26 cellular contexts compared by ENCODE assay signal in the genomic region with DNA sequence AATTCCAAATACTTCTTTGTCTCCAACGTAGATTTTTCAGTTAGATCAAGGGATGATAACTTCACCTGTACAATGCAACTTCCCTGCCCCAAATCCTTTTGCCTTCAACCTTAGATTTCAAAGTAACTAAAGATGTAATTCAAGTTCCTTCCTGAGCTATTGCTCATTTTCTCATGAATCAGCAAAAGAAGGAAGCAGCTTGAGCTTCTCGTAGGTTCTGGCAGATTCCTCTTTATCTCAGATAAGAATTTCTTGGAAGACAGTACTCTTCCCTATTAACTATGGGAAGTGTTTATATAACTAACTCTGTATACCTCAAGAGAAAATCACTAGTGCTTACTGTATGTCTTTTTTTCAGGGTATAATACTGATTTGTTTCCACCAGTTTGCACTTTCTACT.
DNase-seq lines count a peak whose midpoint lies in the region; ATAC-seq, FAIRE-seq and TF ChIP-seq lines count a peak whose summit lies in the region.
"Had no signal": no experiment of that assay in that cellular context is flagged by ENCODE, and none has a peak within 500 bp of the region (broad histone marks: within the 10 kb centered on the region; RNA-seq: fewer than 3 reads in every experiment).

No MANE protein-coding gene starts in this region.

- H3K27ac ChIP-seq in A549 = no peak overlapping the region
- no peak overlapping the region for H3K27ac ChIP-seq in astrocyte (ENCODE audit: low read depth, low read length)
- H3K27ac ChIP-seq: RWPE1, testis had no signal

- no peak for TF ChIP-seq EP300 in A549 (IDR thresholded peaks at IDR 0.05)

- H3K9me3 ChIP-seq in A549 (no peaks in the 10 kb centered on the region), astrocyte (ENCODE audit: insufficient read depth, low read depth, low read length) (no peaks in the 10 kb centered on the region)
- H3K9me3 ChIP-seq: testis had no signal

- no peaks in the 10 kb centered on the region for H3K36me3 ChIP-seq in astrocyte (ENCODE audit: insufficient read depth, low read length)

- no peak overlapping the region for H3K27ac Mint-ChIP-seq in astrocyte (ENCODE audit: unreplicated experiment)
- H3K27ac Mint-ChIP-seq: activated naive CD8-positive, alpha-beta T cell treated with anti-CD3 and anti-CD28 coated beads, Interleukin-2, amount 50 U/mL, for 24 hours; B cell; natural killer cell; T-helper 1 cell treated with Interleukin-12 subunit alpha and Interleukin-12 subunit beta and Interleukin-4 antibody, amounts not matched to agents 30 μg/mL and 1 μg/mL, for 36 hours had no signal

- 38% methylated on average over 2 of the region's 2 CpGs for WGBS in A549 (ENCODE audit: missing lambda C conversion rate)

- H3K4me2 ChIP-seq in A549 (no peak overlapping the region), astrocyte (ENCODE audit: low read length) (no peak overlapping the region)

- H3K9me3 Mint-ChIP-seq in astrocyte (ENCODE audit: unreplicated experiment) = no peaks in the 10 kb centered on the region
- H3K9me3 Mint-ChIP-seq: activated naive CD8-positive, alpha-beta T cell treated with anti-CD3 and anti-CD28 coated beads, Interleukin-2, amount 50 U/mL, for 24 hours had no signal

- no peak overlapping the region for H2AFZ ChIP-seq in astrocyte (ENCODE audit: low read depth, low read length)

- DNase-seq in A549 (ENCODE audit: low read depth in 1 of 2, low spot score in 1 of 2) = no peak
- peak; percentile 5 for DNase-seq in M059J (ENCODE audit: low read depth)
- DNase-seq in astrocyte (ENCODE audit: low read depth) = peak; percentile 52
- peak; percentile 81 for DNase-seq in fibroblast of villous mesenchyme (ENCODE audit: low read depth)
- no peak for DNase-seq in activated effector memory CD4-positive, alpha-beta T cell treated with anti-CD3 and anti-CD28 coated beads, Interleukin-2, amount 50 U/mL, for 16 hours
- DNase-seq in NCI-H2196 (lab: John Stamatoyannopoulos, UW; ENCODE audit: unreplicated experiment) = no peak
- DNase-seq in GM10266 (ENCODE audit: extremely low spot score) = no peak
- DNase-seq: activated CD4-positive, alpha-beta T cell treated with anti-CD3 and anti-CD28 coated beads for 4 hours; activated CD8-positive, alpha-beta memory T cell treated with anti-CD3 and anti-CD28 coated beads for 24 hours; activated gamma-delta T cell; activated naive CD8-positive, alpha-beta T cell treated with anti-CD3 and anti-CD28 coated beads, Interleukin-2, amount 50 U/mL, for 24 hours; cerebellar nuclear complex; head of caudate nucleus; MM.1S; natural killer cell; NCI-H146; NCI-H2107; NCI-H446 treated with DMSO at 0.1 percent for 48 hours; NCI-H82; stimulated activated naive CD8-positive, alpha-beta T cell treated with anti-CD3 and anti-CD28 coated beads, Interleukin-15, Interleukin-2, amounts not matched to agents 100 U/mL and 50 U/mL, for 24 hours; testis had no signal

- H3K9ac ChIP-seq in astrocyte (ENCODE audit: low read length) = no peak overlapping the region

- no peak for TF ChIP-seq CTCF in A549 (IDR thresholded peaks at IDR 0.05)
- no peak for TF ChIP-seq CTCF in astrocyte (IDR thresholded peaks at IDR 0.05; ENCODE audit: insufficient read depth, low read depth, low read length)
- no peak for TF ChIP-seq CTCF in fibroblast of villous mesenchyme (IDR thresholded peaks at IDR 0.05; ENCODE audit: insufficient read depth, low read depth, low read length)
- no peak for TF ChIP-seq CTCF in GM10266 (IDR thresholded peaks at IDR 0.05; ENCODE audit: control insufficient read depth, insufficient read depth, low read depth, missing control alignments)

- H3K79me2 ChIP-seq in astrocyte (ENCODE audit: insufficient read depth, low read length) = no peaks in the 10 kb centered on the region

- no peaks in the 10 kb centered on the region for H3K27me3 ChIP-seq in astrocyte (ENCODE audit: insufficient read depth, low read length)
- H3K27me3 ChIP-seq: testis had no signal

- ATAC-seq in A549 = no peak
- no peak for ATAC-seq in HG02970 (IDR thresholded peaks at IDR 0.05; ENCODE audit: low FRiP score, unreplicated experiment)
- ATAC-seq: activated naive CD8-positive, alpha-beta T cell treated with anti-CD3 and anti-CD28 coated beads, Interleukin-2, amount 50 U/mL, for 24 hours; natural killer cell; stimulated activated naive CD8-positive, alpha-beta T cell treated with anti-CD3 and anti-CD28 coated beads, Interleukin-15, Interleukin-2, amounts not matched to agents 100 U/mL and 50 U/mL, for 24 hours had no signal

- no peak overlapping the region for H3K4me3 ChIP-seq in A549
- no peak overlapping the region for H3K4me3 ChIP-seq in astrocyte (ENCODE audit: insufficient read depth, low read depth, low read length)
- no peak overlapping the region for H3K4me3 ChIP-seq in fibroblast of villous mesenchyme (ENCODE audit: low read depth, low read length)
- H3K4me3 ChIP-seq: testis had no signal

- no peak for FAIRE-seq in A549 (lab: Jason Lieb, UNC)
- FAIRE-seq in astrocyte (lab: Jason Lieb, UNC) = peak; percentile 63
- FAIRE-seq: urothelium cell line had no signal

- CTCF ChIA-PET in A549 (lab: Yijun Ruan, JAX) = interaction anchor here (1.2 kb wide), 1 partner anchor 10 kb away, joined by 3 read pairs; no protein-coding TSS in a partner anchor

- H3K27me3 Mint-ChIP-seq in astrocyte (ENCODE audit: low read depth, unreplicated experiment) = no peaks in the 10 kb centered on the region
- H3K27me3 Mint-ChIP-seq: activated naive CD8-positive, alpha-beta T cell treated with anti-CD3 and anti-CD28 coated beads, Interleukin-2, amount 50 U/mL, for 24 hours; B cell had no signal

- TF ChIP-seq RAD21 in A549 (conservative IDR thresholded peaks at IDR 0.05 in 1 of 2, IDR thresholded peaks at IDR 0.05 in 1 of 2) = no peak

- no peaks in the 10 kb centered on the region; the same call in 2 of the 3 replicates for H3K4me1 ChIP-seq in A549
- H3K4me1 ChIP-seq in astrocyte (ENCODE audit: insufficient read depth, low read length) = peaks cover 3% of the 10 kb centered on the region
- H3K4me1 ChIP-seq: testis had no signal

- no peak for TF ChIP-seq POLR2A in A549 (IDR thresholded peaks at IDR 0.05; ENCODE audit: low read length)

- H4K20me1 ChIP-seq in astrocyte (ENCODE audit: insufficient read depth, low read length) = no peaks in the 10 kb centered on the region

- POLR2A ChIA-PET in A549 (lab: Yijun Ruan, JAX) = no interaction called here

- H3K4me1 Mint-ChIP-seq in astrocyte (ENCODE audit: low read depth, unreplicated experiment) = peaks cover 16% of the 10 kb centered on the region
- H3K4me1 Mint-ChIP-seq: activated naive CD8-positive, alpha-beta T cell treated with anti-CD3 and anti-CD28 coated beads, Interleukin-2, amount 50 U/mL, for 24 hours; B cell; natural killer cell had no signal

- H3K36me3 Mint-ChIP-seq in astrocyte (ENCODE audit: low read depth, unreplicated experiment) = no peaks in the 10 kb centered on the region
- H3K36me3 Mint-ChIP-seq: natural killer cell had no signal

- H3K4me3 Mint-ChIP-seq in astrocyte (ENCODE audit: unreplicated experiment) = no peak overlapping the region
- H3K4me3 Mint-ChIP-seq: activated naive CD8-positive, alpha-beta T cell treated with anti-CD3 and anti-CD28 coated beads, Interleukin-2, amount 50 U/mL, for 24 hours; B cell; natural killer cell; T-helper 1 cell treated with Interleukin-12 subunit alpha and Interleukin-12 subunit beta and Interleukin-4 antibody, amounts not matched to agents 30 μg/mL and 1 μg/mL, for 36 hours had no signal

TF ChIP-seq in A549, 52 proteins besides CTCF, POLR2A, EP300 and RAD21:
- no peak for TF ChIP-seq GATA3 (IDR thresholded peaks at IDR 0.05; ENCODE audit: borderline replicate concordance)
- TF ChIP-seq HOXA7 (CRISPR knock-in tag; IDR thresholded peaks at IDR 0.05) = no peak
- no peak for TF ChIP-seq HEYL (CRISPR knock-in tag; IDR thresholded peaks at IDR 0.05)
- no peak for TF ChIP-seq MYC (IDR thresholded peaks at IDR 0.05; ENCODE audit: borderline replicate concordance, low read length)
- TF ChIP-seq MAFK (IDR thresholded peaks at IDR 0.05; ENCODE audit: partially characterized antibody) = peak; percentile 80

Comparison
In these comparisons a context has a peak if more than half of its experiments do, and no peak if none do; other contexts are left out.
1. DNase-seq: peak in M059J (single experiment), astrocyte (single experiment) and fibroblast of villous mesenchyme (single experiment); none in A549 (0 of 2), activated effector memory CD4-positive, alpha-beta T cell treated with anti-CD3 and anti-CD28 coated beads, Interleukin-2, amount 50 U/mL, for 16 hours (single experiment), NCI-H2196 (single experiment) and GM10266 (single experiment).